In genomic region chr7:132836746-132837145, GRCh38 we compare ENCODE assay signal across 19 cellular contexts.
DNase-seq lines count a peak whose midpoint lies in the region; ATAC-seq and TF ChIP-seq lines count a peak whose summit lies in the region.
"Had no signal": no experiment of that assay in that cellular context is flagged by ENCODE, and none has a peak within 500 bp of the region (broad histone marks: within the 10 kb centered on the region; RNA-seq: fewer than 3 reads in every experiment).

No MANE protein-coding gene starts in this region.

- H3K4me3 Mint-ChIP-seq in HFFc6 = no peak overlapping the region
- H3K4me3 Mint-ChIP-seq in stimulated activated naive B cell treated with anti-CD40 and anti-IgM and Interleukin-4, amounts not matched to agents 10 μg/mL and 1 μg/mL and 100 μg/mL, for 72 hours = no peak overlapping the region
- H3K4me3 Mint-ChIP-seq in CD8-positive, alpha-beta memory T cell = no peak overlapping the region
- H3K4me3 Mint-ChIP-seq: activated CD4-positive, alpha-beta T cell treated with anti-CD3 and anti-CD28 coated beads for 36 hours; CD8-positive, alpha-beta T cell; naive B cell had no signal

- H3K4me3 ChIP-seq in brain microvascular endothelial cell (ENCODE audit: low read depth, low read length) (no peak overlapping the region), esophagus muscularis mucosa (no peak overlapping the region)
- H3K4me3 ChIP-seq in CD8-positive, alpha-beta memory T cell (ENCODE audit: low read length) = no peak overlapping the region
- H3K4me3 ChIP-seq: GM12878, lower lobe of right lung, SJSA1, uterus had no signal

- ATAC-seq in stimulated activated naive B cell treated with anti-CD40 and anti-IgM and Interleukin-4, amounts not matched to agents 10 μg/mL and 1 μg/mL and 100 μg/mL, for 72 hours (replicated peaks) = no peak
- ATAC-seq: activated CD4-positive, alpha-beta T cell treated with anti-CD3 and anti-CD28 coated beads for 36 hours; CD8-positive, alpha-beta T cell; GM12878; lower lobe of right lung had no signal

- H3K9me3 ChIP-seq in esophagus muscularis mucosa = no peaks in the 10 kb centered on the region
- H3K9me3 ChIP-seq in CD8-positive, alpha-beta memory T cell (ENCODE audit: low read length) = no peaks in the 10 kb centered on the region
- H3K9me3 ChIP-seq: lower lobe of right lung, SJSA1, uterus had no signal

- H3K27ac ChIP-seq in brain microvascular endothelial cell (no peak overlapping the region), esophagus muscularis mucosa (replicated peaks in 1 of 4) (no peak overlapping the region)
- H3K27ac ChIP-seq in CD8-positive, alpha-beta memory T cell (ENCODE audit: low read depth, low read length) = no peak overlapping the region
- H3K27ac ChIP-seq: lower lobe of right lung, SJSA1, uterus had no signal

- TF ChIP-seq POLR2A in esophagus muscularis mucosa (IDR thresholded peaks at IDR 0.05; ENCODE audit: low read depth) = no peak

- in situ Hi-C loops in brain microvascular endothelial cell (cut with HindIII; ENCODE audit: low pct_ligation_motif_present, low sequenced_read_pairs) = no loop called here

- TF ChIP-seq CTCF in HFFc6 (IDR thresholded peaks at IDR 0.05) = no peak
- TF ChIP-seq CTCF in brain microvascular endothelial cell (IDR thresholded peaks at IDR 0.05; ENCODE audit: low read depth, low read length, missing control alignments) = no peak
- TF ChIP-seq CTCF in esophagus muscularis mucosa (IDR thresholded peaks at IDR 0.05) = no peak

- H3K27me3 Mint-ChIP-seq in HFFc6 (ENCODE audit: insufficient read depth) = no peaks in the 10 kb centered on the region; the same call in 1 of the 2 replicates
- no peaks in the 10 kb centered on the region for H3K27me3 Mint-ChIP-seq in stimulated activated naive B cell treated with anti-CD40 and anti-IgM and Interleukin-4, amounts not matched to agents 10 μg/mL and 1 μg/mL and 100 μg/mL, for 72 hours
- H3K27me3 Mint-ChIP-seq in CD8-positive, alpha-beta memory T cell = no peaks in the 10 kb centered on the region
- H3K27me3 Mint-ChIP-seq: activated CD4-positive, alpha-beta T cell treated with anti-CD3 and anti-CD28 coated beads for 36 hours; naive B cell had no signal

- CTCF ChIA-PET in CD8-positive, alpha-beta memory T cell (lab: Charles Lee) = no interaction called here

- 97% methylated on average over 1 of the region's 1 CpG for WGBS in esophagus muscularis mucosa

- TF ChIP-seq EP300 in esophagus muscularis mucosa (IDR thresholded peaks at IDR 0.05) = no peak

- peaks cover 18% of the 10 kb centered on the region for H3K4me1 Mint-ChIP-seq in HFFc6 (ENCODE audit: low read depth)
- H3K4me1 Mint-ChIP-seq in stimulated activated naive B cell treated with anti-CD40 and anti-IgM and Interleukin-4, amounts not matched to agents 10 μg/mL and 1 μg/mL and 100 μg/mL, for 72 hours = peaks cover 0 to 5% of the 10 kb centered on the region in 2 donors
- H3K4me1 Mint-ChIP-seq in CD8-positive, alpha-beta memory T cell = peaks cover 0 to 11% (median 0%) of the 10 kb centered on the region in 3 donors
- H3K4me1 Mint-ChIP-seq: activated CD4-positive, alpha-beta T cell treated with anti-CD3 and anti-CD28 coated beads for 36 hours had no signal

- H3K36me3 Mint-ChIP-seq in HFFc6 (ENCODE audit: low read depth) = peaks cover 15% of the 10 kb centered on the region
- peaks cover 21 to 25% of the 10 kb centered on the region in 2 donors for H3K36me3 Mint-ChIP-seq in stimulated activated naive B cell treated with anti-CD40 and anti-IgM and Interleukin-4, amounts not matched to agents 10 μg/mL and 1 μg/mL and 100 μg/mL, for 72 hours
- H3K36me3 Mint-ChIP-seq in CD8-positive, alpha-beta memory T cell = peaks cover 18 to 30% (median 24%) of the 10 kb centered on the region in 3 donors

- no peaks in the 10 kb centered on the region for H3K27me3 ChIP-seq in brain microvascular endothelial cell (replicated peaks)
- no peaks in the 10 kb centered on the region for H3K27me3 ChIP-seq in esophagus muscularis mucosa
- H3K27me3 ChIP-seq in CD8-positive, alpha-beta memory T cell (ENCODE audit: insufficient read depth, low read length, poor library complexity, severe bottlenecking) = no peaks in the 10 kb centered on the region
- H3K27me3 ChIP-seq: SJSA1, uterus had no signal

- DNase-seq in AG08395 (ENCODE audit: low spot score) (peak; percentile 15), HFFc6 (peak; percentile 70), brain microvascular endothelial cell (peak; percentile 65), kidney tubule cell (ENCODE audit: low spot score) (peak; percentile 80), esophagus muscularis mucosa (ENCODE audit: extremely low spot score) (no peak)
- no peak for DNase-seq in activated CD4-positive, alpha-beta T cell treated with anti-CD3 and anti-CD28 coated beads for 4 hours
- no peak for DNase-seq in stimulated activated naive B cell treated with anti-CD40 and anti-IgM and Interleukin-4, amounts not matched to agents 10 μg/mL and 1 μg/mL and 100 μg/mL, for 72 hours
- DNase-seq in CD8-positive, alpha-beta memory T cell = no peak
- DNase-seq: activated CD4-positive, alpha-beta T cell treated with anti-CD3 and anti-CD28 coated beads for 36 hours; activated effector memory CD4-positive, alpha-beta T cell treated with Interleukin-2 at 50 U/mL for 16 hours; CD8-positive, alpha-beta T cell; lower lobe of right lung; naive B cell; NCI-H1930; NCI-H510A; T-helper 9 cell; uterus had no signal

- no peaks in the 10 kb centered on the region for H3K9me3 Mint-ChIP-seq in HFFc6
- peaks cover 0 to 7% of the 10 kb centered on the region in 2 donors for H3K9me3 Mint-ChIP-seq in stimulated activated naive B cell treated with anti-CD40 and anti-IgM and Interleukin-4, amounts not matched to agents 10 μg/mL and 1 μg/mL and 100 μg/mL, for 72 hours
- no peaks in the 10 kb centered on the region for H3K9me3 Mint-ChIP-seq in CD8-positive, alpha-beta memory T cell
- H3K9me3 Mint-ChIP-seq: CD8-positive, alpha-beta T cell; naive B cell had no signal

- peaks cover 0 to 13% (median 6%) of the 10 kb centered on the region in 4 donors for H3K4me1 ChIP-seq in esophagus muscularis mucosa
- no peaks in the 10 kb centered on the region for H3K4me1 ChIP-seq in CD8-positive, alpha-beta memory T cell (ENCODE audit: insufficient read depth, low read length)
- H3K4me1 ChIP-seq: lower lobe of right lung, SJSA1, uterus had no signal

- no peaks in the 10 kb centered on the region for H3K36me3 ChIP-seq in brain microvascular endothelial cell (replicated peaks)
- H3K36me3 ChIP-seq in esophagus muscularis mucosa = peaks cover 0 to 11% (median 4%) of the 10 kb centered on the region in 4 donors
- H3K36me3 ChIP-seq in CD8-positive, alpha-beta memory T cell (ENCODE audit: insufficient read depth, low read length) = no peaks in the 10 kb centered on the region
- H3K36me3 ChIP-seq: lower lobe of right lung, uterus had no signal

- POLR2A ChIA-PET in CD8-positive, alpha-beta memory T cell (lab: Charles Lee) = no interaction called here

- H3K27ac Mint-ChIP-seq in HFFc6 = peak overlapping the region; percentile 4; the same call in 1 of the 2 replicates
- no peak overlapping the region for H3K27ac Mint-ChIP-seq in stimulated activated naive B cell treated with anti-CD40 and anti-IgM and Interleukin-4, amounts not matched to agents 10 μg/mL and 1 μg/mL and 100 μg/mL, for 72 hours
- H3K27ac Mint-ChIP-seq in CD8-positive, alpha-beta memory T cell = no peak overlapping the region
- H3K27ac Mint-ChIP-seq: activated CD4-positive, alpha-beta T cell treated with anti-CD3 and anti-CD28 coated beads for 36 hours had no signal

- intact Hi-C loops in esophagus muscularis mucosa (cut with DNase I) = no loop called here

Comparison
In these comparisons a context has a peak if more than half of its experiments do, and no peak if none do; other contexts are left out.
1. DNase-seq: peak in AG08395 (single experiment), HFFc6 (single experiment), brain microvascular endothelial cell (single experiment) and kidney tubule cell (single experiment); none in activated CD4-positive, alpha-beta T cell treated with anti-CD3 and anti-CD28 coated beads for 4 hours (0 of 2), stimulated activated naive B cell treated with anti-CD40 and anti-IgM and Interleukin-4, amounts not matched to agents 10 μg/mL and 1 μg/mL and 100 μg/mL, for 72 hours (single experiment), esophagus muscularis mucosa (single experiment) and CD8-positive, alpha-beta memory T cell (0 of 5).